1 cellular context compared by ENCODE assay signal in the genomic region with DNA sequence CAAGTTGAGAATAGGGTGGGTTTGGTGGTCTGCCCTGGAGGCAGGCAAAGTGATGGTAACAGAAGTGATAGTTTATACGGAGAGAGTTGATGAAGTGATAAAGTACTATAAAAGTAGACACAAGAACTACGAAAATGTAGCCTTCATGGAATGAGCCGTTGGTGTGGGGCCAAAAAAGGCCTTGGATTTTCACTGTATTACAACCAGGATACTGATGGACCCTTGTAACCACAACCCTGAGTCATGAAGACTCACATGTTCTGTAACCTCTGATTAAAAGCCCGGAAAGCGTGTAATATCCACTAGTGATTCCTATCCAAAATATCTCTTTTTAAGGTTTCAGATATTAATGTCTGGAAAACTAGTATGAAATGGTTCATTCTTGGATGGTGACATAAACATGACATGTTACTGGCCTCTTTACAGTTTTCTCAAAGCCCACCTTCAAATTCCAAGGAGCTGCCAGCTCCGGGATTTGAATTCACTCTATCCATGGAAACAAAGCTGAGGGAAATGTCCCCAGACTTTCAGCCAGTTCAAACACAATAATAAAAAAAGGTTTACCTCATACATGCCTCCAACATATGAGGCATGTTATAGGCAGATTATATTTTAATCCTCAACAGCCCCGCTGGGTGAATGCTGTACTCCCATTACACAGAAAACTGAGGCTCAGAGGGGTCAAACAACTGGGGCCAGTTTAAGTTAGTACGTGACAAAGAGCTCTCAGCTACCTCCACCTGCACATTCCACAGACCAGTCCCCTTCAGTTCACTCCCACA.
TF ChIP-seq lines count a peak whose summit lies in the region.

No MANE protein-coding gene starts in this region.

TF ChIP-seq in K562, 482 proteins besides CTCF, POLR2A, EP300 and RAD21 (continued from another document and continues in another):
- TF ChIP-seq, protein P1, sequence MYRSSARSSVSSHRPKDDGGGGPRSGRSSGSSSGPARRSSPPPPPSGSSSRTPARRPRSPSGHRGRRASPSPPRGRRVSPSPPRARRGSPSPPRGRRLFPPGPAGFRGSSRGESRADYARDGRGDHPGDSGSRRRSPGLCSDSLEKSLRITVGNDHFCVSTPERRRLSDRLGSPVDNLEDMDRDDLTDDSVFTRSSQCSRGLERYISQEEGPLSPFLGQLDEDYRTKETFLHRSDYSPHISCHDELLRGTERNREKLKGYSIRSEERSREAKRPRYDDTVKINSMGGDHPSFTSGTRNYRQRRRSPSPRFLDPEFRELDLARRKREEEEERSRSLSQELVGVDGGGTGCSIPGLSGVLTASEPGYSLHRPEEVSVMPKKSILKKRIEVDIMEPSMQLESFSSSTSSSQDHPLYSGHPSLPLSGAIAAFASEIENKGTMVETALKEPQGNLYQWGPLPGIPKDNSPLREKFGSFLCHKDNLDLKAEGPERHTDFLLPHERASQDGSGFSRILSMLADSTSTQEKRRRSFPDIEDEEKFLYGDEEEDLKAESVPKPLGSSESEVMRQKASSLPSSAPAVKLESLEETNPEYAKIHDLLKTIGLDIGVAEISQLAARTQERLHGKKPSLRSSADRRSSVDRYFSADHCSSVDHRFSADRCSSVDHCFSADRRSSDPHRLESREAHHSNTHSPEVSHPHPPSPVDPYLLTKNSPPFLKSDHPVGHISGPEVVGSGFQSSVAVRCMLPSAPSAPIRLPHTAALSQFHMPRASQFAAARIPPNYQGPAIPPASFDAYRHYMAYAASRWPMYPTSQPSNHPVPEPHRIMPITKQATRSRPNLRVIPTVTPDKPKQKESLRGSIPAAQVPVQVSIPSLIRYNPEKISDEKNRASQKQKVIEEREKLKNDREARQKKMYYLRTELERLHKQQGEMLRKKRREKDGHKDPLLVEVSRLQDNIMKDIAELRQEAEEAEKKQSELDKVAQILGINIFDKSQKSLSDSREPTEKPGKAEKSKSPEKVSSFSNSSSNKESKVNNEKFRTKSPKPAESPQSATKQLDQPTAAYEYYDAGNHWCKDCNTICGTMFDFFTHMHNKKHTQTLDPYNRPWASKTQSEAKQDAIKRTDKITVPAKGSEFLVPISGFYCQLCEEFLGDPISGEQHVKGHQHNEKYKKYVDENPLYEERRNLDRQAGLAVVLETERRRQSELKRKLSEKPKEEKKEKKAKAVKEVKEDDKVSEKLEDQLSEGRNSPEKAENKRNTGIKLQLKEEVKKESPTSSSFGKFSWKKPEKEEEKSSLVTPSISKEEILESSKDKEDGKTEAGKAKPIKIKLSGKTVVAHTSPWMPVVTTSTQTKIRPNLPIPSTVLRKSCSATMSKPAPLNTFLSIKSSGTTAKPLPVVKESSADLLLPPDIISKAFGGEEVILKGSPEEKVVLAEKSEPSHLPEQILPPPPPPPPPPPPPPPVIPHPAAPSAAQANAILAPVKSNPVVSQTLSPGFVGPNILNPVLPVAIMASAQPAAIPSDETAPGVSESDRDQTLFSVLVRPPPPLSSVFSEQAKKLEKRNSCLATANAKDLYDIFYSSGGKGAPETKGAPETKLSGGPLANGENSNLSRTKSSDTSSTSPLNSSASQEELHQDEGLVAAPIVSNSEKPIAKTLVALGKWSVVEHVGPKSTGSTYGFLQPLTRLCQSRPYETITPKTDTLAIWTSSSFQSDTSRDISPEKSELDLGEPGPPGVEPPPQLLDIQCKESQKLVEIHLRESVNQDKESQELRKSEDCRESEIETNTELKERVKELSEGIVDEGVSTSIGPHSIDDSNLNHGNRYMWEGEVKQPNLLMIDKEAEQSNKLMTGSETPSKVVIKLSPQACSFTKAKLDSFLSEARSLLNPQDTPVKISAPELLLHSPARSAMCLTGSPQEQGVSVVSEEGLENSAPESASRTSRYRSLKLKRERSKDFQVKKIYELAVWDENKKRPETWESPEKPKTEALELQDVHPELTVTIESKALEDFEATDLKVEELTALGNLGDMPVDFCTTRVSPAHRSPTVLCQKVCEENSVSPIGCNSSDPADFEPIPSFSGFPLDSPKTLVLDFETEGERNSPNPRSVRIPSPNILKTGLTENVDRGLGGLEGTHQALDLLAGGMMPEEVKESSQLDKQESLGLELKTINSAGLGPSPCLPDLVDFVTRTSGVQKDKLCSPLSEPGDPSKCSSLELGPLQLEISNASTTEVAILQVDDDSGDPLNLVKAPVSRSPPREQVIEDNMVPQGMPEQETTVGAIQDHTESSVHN (IDR thresholded peaks at IDR 0.05; ENCODE audit: borderline replicate concordance in 1 of 2, low read depth in 1 of 2): no peak
- TF ChIP-seq ZNF445 (CRISPR knock-in tag; IDR thresholded peaks at IDR 0.05; ENCODE audit: low read depth): 0 out of 2 replicates have a peak, but pooled peaks have one; percentile 16
- TF ChIP-seq ZNF444 (CRISPR knock-in tag; IDR thresholded peaks at IDR 0.05): no peak
- TF ChIP-seq TCF3 (CRISPR knock-in tag; IDR thresholded peaks at IDR 0.05): 0 out of 2 replicates have a peak, but pooled peaks have one; percentile 16
- TF ChIP-seq CEBPG (CRISPR knock-in tag; IDR thresholded peaks at IDR 0.05): no peak
- peak in 1 of 2 experiments; percentile 31; a peak in 1 of 4 replicates for TF ChIP-seq CEBPG (tag; conservative IDR thresholded peaks at IDR 0.05 in 1 of 2, IDR thresholded peaks at IDR 0.05 in 1 of 2)
- TF ChIP-seq, protein P2, sequence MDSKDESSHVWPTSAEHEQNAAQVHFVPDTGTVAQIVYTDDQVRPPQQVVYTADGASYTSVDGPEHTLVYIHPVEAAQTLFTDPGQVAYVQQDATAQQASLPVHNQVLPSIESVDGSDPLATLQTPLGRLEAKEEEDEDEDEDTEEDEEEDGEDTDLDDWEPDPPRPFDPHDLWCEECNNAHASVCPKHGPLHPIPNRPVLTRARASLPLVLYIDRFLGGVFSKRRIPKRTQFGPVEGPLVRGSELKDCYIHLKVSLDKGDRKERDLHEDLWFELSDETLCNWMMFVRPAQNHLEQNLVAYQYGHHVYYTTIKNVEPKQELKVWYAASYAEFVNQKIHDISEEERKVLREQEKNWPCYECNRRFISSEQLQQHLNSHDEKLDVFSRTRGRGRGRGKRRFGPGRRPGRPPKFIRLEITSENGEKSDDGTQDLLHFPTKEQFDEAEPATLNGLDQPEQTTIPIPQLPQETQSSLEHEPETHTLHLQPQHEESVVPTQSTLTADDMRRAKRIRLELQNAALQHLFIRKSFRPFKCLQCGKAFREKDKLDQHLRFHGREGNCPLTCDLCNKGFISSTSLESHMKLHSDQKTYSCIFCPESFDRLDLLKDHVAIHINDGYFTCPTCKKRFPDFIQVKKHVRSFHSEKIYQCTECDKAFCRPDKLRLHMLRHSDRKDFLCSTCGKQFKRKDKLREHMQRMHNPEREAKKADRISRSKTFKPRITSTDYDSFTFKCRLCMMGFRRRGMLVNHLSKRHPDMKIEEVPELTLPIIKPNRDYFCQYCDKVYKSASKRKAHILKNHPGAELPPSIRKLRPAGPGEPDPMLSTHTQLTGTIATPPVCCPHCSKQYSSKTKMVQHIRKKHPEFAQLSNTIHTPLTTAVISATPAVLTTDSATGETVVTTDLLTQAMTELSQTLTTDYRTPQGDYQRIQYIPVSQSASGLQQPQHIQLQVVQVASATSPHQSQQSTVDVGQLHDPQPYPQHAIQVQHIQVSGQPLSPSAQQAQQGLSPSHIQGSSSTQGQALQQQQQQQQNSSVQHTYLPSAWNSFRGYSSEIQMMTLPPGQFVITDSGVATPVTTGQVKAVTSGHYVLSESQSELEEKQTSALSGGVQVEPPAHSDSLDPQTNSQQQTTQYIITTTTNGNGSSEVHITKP (IDR thresholded peaks at IDR 0.05; ENCODE audit: partially characterized antibody): no peak
- TF ChIP-seq ZFX (CRISPR knock-in tag; IDR thresholded peaks at IDR 0.05): no peak
- peak; percentile 7; the same call in 1 of the 2 replicates for TF ChIP-seq NFE2 (IDR thresholded peaks at IDR 0.05; ENCODE audit: low read depth)
- 0 out of 2 replicates have a peak, but pooled peaks have one; percentile 29 for TF ChIP-seq MEF2D (tag; conservative IDR thresholded peaks at IDR 0.05; ENCODE audit: low read depth)
- TF ChIP-seq, protein P3, sequence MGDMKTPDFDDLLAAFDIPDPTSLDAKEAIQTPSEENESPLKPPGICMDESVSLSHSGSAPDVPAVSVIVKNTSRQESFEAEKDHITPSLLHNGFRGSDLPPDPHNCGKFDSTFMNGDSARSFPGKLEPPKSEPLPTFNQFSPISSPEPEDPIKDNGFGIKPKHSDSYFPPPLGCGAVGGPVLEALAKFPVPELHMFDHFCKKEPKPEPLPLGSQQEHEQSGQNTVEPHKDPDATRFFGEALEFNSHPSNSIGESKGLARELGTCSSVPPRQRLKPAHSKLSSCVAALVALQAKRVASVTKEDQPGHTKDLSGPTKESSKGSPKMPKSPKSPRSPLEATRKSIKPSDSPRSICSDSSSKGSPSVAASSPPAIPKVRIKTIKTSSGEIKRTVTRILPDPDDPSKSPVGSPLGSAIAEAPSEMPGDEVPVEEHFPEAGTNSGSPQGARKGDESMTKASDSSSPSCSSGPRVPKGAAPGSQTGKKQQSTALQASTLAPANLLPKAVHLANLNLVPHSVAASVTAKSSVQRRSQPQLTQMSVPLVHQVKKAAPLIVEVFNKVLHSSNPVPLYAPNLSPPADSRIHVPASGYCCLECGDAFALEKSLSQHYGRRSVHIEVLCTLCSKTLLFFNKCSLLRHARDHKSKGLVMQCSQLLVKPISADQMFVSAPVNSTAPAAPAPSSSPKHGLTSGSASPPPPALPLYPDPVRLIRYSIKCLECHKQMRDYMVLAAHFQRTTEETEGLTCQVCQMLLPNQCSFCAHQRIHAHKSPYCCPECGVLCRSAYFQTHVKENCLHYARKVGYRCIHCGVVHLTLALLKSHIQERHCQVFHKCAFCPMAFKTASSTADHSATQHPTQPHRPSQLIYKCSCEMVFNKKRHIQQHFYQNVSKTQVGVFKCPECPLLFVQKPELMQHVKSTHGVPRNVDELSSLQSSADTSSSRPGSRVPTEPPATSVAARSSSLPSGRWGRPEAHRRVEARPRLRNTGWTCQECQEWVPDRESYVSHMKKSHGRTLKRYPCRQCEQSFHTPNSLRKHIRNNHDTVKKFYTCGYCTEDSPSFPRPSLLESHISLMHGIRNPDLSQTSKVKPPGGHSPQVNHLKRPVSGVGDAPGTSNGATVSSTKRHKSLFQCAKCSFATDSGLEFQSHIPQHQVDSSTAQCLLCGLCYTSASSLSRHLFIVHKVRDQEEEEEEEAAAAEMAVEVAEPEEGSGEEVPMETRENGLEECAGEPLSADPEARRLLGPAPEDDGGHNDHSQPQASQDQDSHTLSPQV (IDR thresholded peaks at IDR 0.05): peak; percentile 55
- peak; percentile 96 for TF ChIP-seq ZNF121 (CRISPR knock-in tag; conservative IDR thresholded peaks at IDR 0.05)
- TF ChIP-seq, protein P4, sequence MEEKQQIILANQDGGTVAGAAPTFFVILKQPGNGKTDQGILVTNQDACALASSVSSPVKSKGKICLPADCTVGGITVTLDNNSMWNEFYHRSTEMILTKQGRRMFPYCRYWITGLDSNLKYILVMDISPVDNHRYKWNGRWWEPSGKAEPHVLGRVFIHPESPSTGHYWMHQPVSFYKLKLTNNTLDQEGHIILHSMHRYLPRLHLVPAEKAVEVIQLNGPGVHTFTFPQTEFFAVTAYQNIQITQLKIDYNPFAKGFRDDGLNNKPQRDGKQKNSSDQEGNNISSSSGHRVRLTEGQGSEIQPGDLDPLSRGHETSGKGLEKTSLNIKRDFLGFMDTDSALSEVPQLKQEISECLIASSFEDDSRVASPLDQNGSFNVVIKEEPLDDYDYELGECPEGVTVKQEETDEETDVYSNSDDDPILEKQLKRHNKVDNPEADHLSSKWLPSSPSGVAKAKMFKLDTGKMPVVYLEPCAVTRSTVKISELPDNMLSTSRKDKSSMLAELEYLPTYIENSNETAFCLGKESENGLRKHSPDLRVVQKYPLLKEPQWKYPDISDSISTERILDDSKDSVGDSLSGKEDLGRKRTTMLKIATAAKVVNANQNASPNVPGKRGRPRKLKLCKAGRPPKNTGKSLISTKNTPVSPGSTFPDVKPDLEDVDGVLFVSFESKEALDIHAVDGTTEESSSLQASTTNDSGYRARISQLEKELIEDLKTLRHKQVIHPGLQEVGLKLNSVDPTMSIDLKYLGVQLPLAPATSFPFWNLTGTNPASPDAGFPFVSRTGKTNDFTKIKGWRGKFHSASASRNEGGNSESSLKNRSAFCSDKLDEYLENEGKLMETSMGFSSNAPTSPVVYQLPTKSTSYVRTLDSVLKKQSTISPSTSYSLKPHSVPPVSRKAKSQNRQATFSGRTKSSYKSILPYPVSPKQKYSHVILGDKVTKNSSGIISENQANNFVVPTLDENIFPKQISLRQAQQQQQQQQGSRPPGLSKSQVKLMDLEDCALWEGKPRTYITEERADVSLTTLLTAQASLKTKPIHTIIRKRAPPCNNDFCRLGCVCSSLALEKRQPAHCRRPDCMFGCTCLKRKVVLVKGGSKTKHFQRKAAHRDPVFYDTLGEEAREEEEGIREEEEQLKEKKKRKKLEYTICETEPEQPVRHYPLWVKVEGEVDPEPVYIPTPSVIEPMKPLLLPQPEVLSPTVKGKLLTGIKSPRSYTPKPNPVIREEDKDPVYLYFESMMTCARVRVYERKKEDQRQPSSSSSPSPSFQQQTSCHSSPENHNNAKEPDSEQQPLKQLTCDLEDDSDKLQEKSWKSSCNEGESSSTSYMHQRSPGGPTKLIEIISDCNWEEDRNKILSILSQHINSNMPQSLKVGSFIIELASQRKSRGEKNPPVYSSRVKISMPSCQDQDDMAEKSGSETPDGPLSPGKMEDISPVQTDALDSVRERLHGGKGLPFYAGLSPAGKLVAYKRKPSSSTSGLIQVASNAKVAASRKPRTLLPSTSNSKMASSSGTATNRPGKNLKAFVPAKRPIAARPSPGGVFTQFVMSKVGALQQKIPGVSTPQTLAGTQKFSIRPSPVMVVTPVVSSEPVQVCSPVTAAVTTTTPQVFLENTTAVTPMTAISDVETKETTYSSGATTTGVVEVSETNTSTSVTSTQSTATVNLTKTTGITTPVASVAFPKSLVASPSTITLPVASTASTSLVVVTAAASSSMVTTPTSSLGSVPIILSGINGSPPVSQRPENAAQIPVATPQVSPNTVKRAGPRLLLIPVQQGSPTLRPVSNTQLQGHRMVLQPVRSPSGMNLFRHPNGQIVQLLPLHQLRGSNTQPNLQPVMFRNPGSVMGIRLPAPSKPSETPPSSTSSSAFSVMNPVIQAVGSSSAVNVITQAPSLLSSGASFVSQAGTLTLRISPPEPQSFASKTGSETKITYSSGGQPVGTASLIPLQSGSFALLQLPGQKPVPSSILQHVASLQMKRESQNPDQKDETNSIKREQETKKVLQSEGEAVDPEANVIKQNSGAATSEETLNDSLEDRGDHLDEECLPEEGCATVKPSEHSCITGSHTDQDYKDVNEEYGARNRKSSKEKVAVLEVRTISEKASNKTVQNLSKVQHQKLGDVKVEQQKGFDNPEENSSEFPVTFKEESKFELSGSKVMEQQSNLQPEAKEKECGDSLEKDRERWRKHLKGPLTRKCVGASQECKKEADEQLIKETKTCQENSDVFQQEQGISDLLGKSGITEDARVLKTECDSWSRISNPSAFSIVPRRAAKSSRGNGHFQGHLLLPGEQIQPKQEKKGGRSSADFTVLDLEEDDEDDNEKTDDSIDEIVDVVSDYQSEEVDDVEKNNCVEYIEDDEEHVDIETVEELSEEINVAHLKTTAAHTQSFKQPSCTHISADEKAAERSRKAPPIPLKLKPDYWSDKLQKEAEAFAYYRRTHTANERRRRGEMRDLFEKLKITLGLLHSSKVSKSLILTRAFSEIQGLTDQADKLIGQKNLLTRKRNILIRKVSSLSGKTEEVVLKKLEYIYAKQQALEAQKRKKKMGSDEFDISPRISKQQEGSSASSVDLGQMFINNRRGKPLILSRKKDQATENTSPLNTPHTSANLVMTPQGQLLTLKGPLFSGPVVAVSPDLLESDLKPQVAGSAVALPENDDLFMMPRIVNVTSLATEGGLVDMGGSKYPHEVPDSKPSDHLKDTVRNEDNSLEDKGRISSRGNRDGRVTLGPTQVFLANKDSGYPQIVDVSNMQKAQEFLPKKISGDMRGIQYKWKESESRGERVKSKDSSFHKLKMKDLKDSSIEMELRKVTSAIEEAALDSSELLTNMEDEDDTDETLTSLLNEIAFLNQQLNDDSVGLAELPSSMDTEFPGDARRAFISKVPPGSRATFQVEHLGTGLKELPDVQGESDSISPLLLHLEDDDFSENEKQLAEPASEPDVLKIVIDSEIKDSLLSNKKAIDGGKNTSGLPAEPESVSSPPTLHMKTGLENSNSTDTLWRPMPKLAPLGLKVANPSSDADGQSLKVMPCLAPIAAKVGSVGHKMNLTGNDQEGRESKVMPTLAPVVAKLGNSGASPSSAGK (IDR thresholded peaks at IDR 0.05): peak; percentile 16; the same call in 1 of the 2 replicates
- 0 out of 2 replicates have a peak, but pooled peaks have one; percentile 24 for TF ChIP-seq ELF2 (CRISPR knock-in tag; IDR thresholded peaks at IDR 0.05)
- TF ChIP-seq BCOR (IDR thresholded peaks at IDR 0.05): peak; percentile 86
- 0 out of 2 replicates have a peak, but pooled peaks have one; percentile 44 for TF ChIP-seq GATAD2B (IDR thresholded peaks at IDR 0.05; ENCODE audit: borderline replicate concordance)
